Comparison of ENCODE assay signal across 33 cellular contexts in the genomic region with DNA sequence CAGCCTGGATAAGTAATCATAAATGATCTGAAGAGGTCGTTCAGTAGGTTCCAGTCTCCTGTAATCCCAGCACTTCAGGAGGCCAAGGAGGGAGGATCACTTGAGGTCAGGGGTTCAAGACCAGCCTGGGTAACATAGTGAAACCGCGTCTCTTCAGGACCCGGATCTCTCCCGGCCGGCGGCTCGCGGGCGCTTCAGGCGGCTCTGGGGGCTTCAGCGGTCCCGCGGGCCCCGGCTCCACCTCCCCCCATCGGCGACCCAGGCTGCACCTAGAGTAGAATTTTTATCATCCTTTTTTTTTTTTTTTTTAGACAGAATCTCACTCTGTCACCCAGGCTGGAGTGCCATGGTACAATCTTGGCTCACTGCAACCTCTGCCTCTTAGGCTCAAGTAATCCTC.
DNase-seq lines count a peak whose midpoint lies in the region; ATAC-seq, FAIRE-seq and TF ChIP-seq lines count a peak whose summit lies in the region.
"Had no signal": no experiment of that assay in that cellular context is flagged by ENCODE, and none has a peak within 500 bp of the region (broad histone marks: within the 10 kb centered on the region; RNA-seq: fewer than 3 reads in every experiment).

No MANE protein-coding gene starts in this region.

- H3K9me3 ChIP-seq in K562 (replicated peaks; ENCODE audit: control insufficient read depth, insufficient read depth, low read depth, low read length) (no peaks in the 10 kb centered on the region), small intestine (ENCODE audit: control insufficient read depth, low read depth) (no peaks in the 10 kb centered on the region)
- H3K9me3 ChIP-seq: A549, BE2C, Caco-2 had no signal

- BruUV-seq in K562 (replicated peaks; lab: Mats Ljungman, UMichigan), result no TSS peak

- H3K27me3 ChIP-seq in K562 (ENCODE audit: control insufficient read depth in 2 of 2, insufficient read depth in 2 of 2, low read length in 2 of 2) (peaks cover 7 to 12% of the 10 kb centered on the region in 2 experiments; a peak in 3 of 5 replicates), small intestine (ENCODE audit: control insufficient read depth in 2 of 2, insufficient read depth in 2 of 2, low read length in 2 of 2) (no peaks in the 10 kb centered on the region)
- H3K27me3 ChIP-seq: BLaER1; BLaER1 treated with 17β-estradiol and CSF1 and Interleukin-3, amounts not matched to agents 10 nM and 100 nM had no signal

- H3K9me1 ChIP-seq in K562 (ENCODE audit: control insufficient read depth, insufficient read depth, low read length), result no peaks in the 10 kb centered on the region

- H3K79me2 ChIP-seq in K562 (ENCODE audit: control insufficient read depth, insufficient read depth, low read length), result no peaks in the 10 kb centered on the region

- H3K27ac ChIP-seq in K562 (ENCODE audit: extremely low read depth, low read depth, low read length), result no peak overlapping the region
- no peak overlapping the region for H3K27ac ChIP-seq in small intestine (ENCODE audit: low read depth in 1 of 2, low read length in 1 of 2)
- H3K27ac ChIP-seq: 22Rv1; BLaER1; BLaER1 treated with 17β-estradiol and CSF1 and Interleukin-3, amounts not matched to agents 10 nM and 100 nM; C4-2B had no signal

- no peak overlapping the region for H2AFZ ChIP-seq in K562 (ENCODE audit: low read depth, low read length)

- no peaks in the 10 kb centered on the region for H4K20me1 ChIP-seq in K562 (replicated peaks; ENCODE audit: control insufficient read depth, insufficient read depth, low read length)
- H4K20me1 ChIP-seq: BLaER1; BLaER1 treated with 17β-estradiol and CSF1 and Interleukin-3, amounts not matched to agents 10 nM and 100 nM had no signal

- in situ Hi-C loops in K562 (cut with MboI), result no loop called here

- 4% methylated on average over 15 of the region's 17 CpGs for WGBS in K562 (ENCODE audit: insufficient coverage, low coverage, missing lambda C conversion rate)
- 95 to 97% (median 96%) methylated on average over 17 of the region's 17 CpGs for WGBS in small intestine, 3 donors

- H3K36me3 Mint-ChIP-seq in progenitor cell of endocrine pancreas (ENCODE audit: insufficient read depth), result no peaks in the 10 kb centered on the region
- H3K36me3 Mint-ChIP-seq: CD14-positive monocyte; CD4-positive, alpha-beta memory T cell; CD4-positive, CD25-positive, alpha-beta regulatory T cell; CD8-positive, alpha-beta memory T cell; CD8-positive, alpha-beta T cell had no signal

- peak overlapping the region; percentile 73 for H3K27ac Mint-ChIP-seq in progenitor cell of endocrine pancreas
- H3K27ac Mint-ChIP-seq: B cell; CD4-positive, alpha-beta memory T cell; CD4-positive, alpha-beta T cell; CD4-positive, CD25-positive, alpha-beta regulatory T cell; CD8-positive, alpha-beta memory T cell; CD8-positive, alpha-beta T cell had no signal

- no peak for TF ChIP-seq CTCF in K562 (IDR thresholded peaks at IDR 0.05 in 2 of 3, conservative IDR thresholded peaks at IDR 0.05 in 1 of 3; ENCODE audit: insufficient read depth in 2 of 3, low read depth in 1 of 3, low read length in 3 of 3)
- no peak for TF ChIP-seq CTCF in progenitor cell of endocrine pancreas (IDR thresholded peaks at IDR 0.05; ENCODE audit: unreplicated experiment)

- peaks cover 8% of the 10 kb centered on the region for H3K27me3 Mint-ChIP-seq in progenitor cell of endocrine pancreas

- FAIRE-seq in K562 (lab: Jason Lieb, UNC) (peak; percentile 54), small intestine (lab: Jason Lieb, UNC) (no peak)
- FAIRE-seq: A204.1, A549, D721Med had no signal

- H3K4me2 ChIP-seq in K562 (ENCODE audit: insufficient read depth, low read length), result no peak overlapping the region
- H3K4me2 ChIP-seq: A549; BLaER1; BLaER1 treated with 17β-estradiol and CSF1 and Interleukin-3, amounts not matched to agents 10 nM and 100 nM had no signal

- TF ChIP-seq EP300 in K562 (IDR thresholded peaks at IDR 0.05; ENCODE audit: low read length), result no peak

- intact Hi-C loops in K562 (cut with micrococcal nuclease), result loop anchor here (5.0 kb wide), 1 partner anchor 918 kb away; a partner anchor contains a TSS

- H3K36me3 ChIP-seq in K562 (ENCODE audit: control insufficient read depth, insufficient read depth, low read length) (no peaks in the 10 kb centered on the region), small intestine (ENCODE audit: control insufficient read depth in 2 of 2, insufficient read depth in 2 of 2, low read length in 2 of 2) (no peaks in the 10 kb centered on the region)
- H3K36me3 ChIP-seq: BE2C; BLaER1; BLaER1 treated with 17β-estradiol and CSF1 and Interleukin-3, amounts not matched to agents 10 nM and 100 nM had no signal

- TF ChIP-seq POLR2A in K562 (conservative IDR thresholded peaks at IDR 0.05), result no peak

- no peaks in the 10 kb centered on the region; a peak in 1 of 5 replicates for H3K4me1 ChIP-seq in K562 (replicated peaks in 1 of 2; ENCODE audit: control insufficient read depth in 2 of 2, insufficient read depth in 2 of 2, low read length in 2 of 2)
- H3K4me1 ChIP-seq in small intestine (ENCODE audit: control insufficient read depth in 2 of 2, insufficient read depth in 1 of 2, low read depth in 1 of 2, low read length in 1 of 2), result no peaks in the 10 kb centered on the region
- H3K4me1 ChIP-seq: BE2C had no signal

- H3K9ac ChIP-seq in K562 (ENCODE audit: insufficient read depth in 1 of 2, low read depth in 2 of 2, low read length in 2 of 2), result no peak overlapping the region
- H3K9ac ChIP-seq: BLaER1; BLaER1 treated with 17β-estradiol and CSF1 and Interleukin-3, amounts not matched to agents 10 nM and 100 nM had no signal

- peaks cover 3% of the 10 kb centered on the region for H3K9me3 Mint-ChIP-seq in progenitor cell of endocrine pancreas (ENCODE audit: low read depth)
- H3K9me3 Mint-ChIP-seq: CD4-positive, alpha-beta memory T cell; CD4-positive, alpha-beta T cell; CD8-positive, alpha-beta memory T cell; CD8-positive, alpha-beta T cell had no signal

- POLR2A ChIA-PET in K562 (lab: Yijun Ruan, JAX), result no interaction called here

- H3K4me3 ChIP-seq in K562, result no peak overlapping the region
- no peak overlapping the region for H3K4me3 ChIP-seq in small intestine (ENCODE audit: low read depth in 1 of 2, low read length in 2 of 2)
- H3K4me3 ChIP-seq: A549; BLaER1; BLaER1 treated with 17β-estradiol and CSF1 and Interleukin-3, amounts not matched to agents 10 nM and 100 nM had no signal

- ATAC-seq in K562, result no peak
- ATAC-seq: A549; CD8-positive, alpha-beta T cell had no signal

- CTCF ChIA-PET in K562 (lab: Yijun Ruan, JAX; ENCODE audit: low intra/inter-chr PET ratio), result no interaction called here

- H3K4me1 Mint-ChIP-seq in progenitor cell of endocrine pancreas (ENCODE audit: low read depth), result peaks cover 4% of the 10 kb centered on the region
- H3K4me1 Mint-ChIP-seq: CD8-positive, alpha-beta memory T cell had no signal

- H3K4me3 Mint-ChIP-seq in progenitor cell of endocrine pancreas (ENCODE audit: low read depth), result no peak overlapping the region
- H3K4me3 Mint-ChIP-seq: B cell; CD14-positive monocyte; CD4-positive, alpha-beta memory T cell; CD4-positive, alpha-beta T cell; CD4-positive, CD25-positive, alpha-beta regulatory T cell; CD8-positive, alpha-beta memory T cell; CD8-positive, alpha-beta T cell had no signal

- DNase-seq in K562 (ENCODE audit: extremely low read depth in 1 of 4, low spot score in 3 of 4), result no peak
- DNase-seq in progenitor cell of endocrine pancreas (ENCODE audit: low spot score, unreplicated experiment), result no peak
- DNase-seq in activated naive CD4-positive, alpha-beta T cell (lab: John Stamatoyannopoulos, UW), result no peak
- no peak for DNase-seq in small intestine
- DNase-seq: 8988T; ACHN; AML-193; BE2C; C1 segment of cervical spinal cord; Caco-2; Calu3; CD4-positive, alpha-beta memory T cell; CD4-positive, alpha-beta T cell; CD4-positive, CD25-positive, alpha-beta regulatory T cell; CD8-positive, alpha-beta memory T cell; CD8-positive, alpha-beta T cell; COR-L47; DMS 273 treated with DMSO at 0.1 percent for 48 hours; DMS153; DMS53; DMS79; DMS79 treated with DMSO at 0.1 percent for 48 hours; DND-41; EL had no signal

- no peak for TF ChIP-seq RAD21 in K562 (CRISPR knock-in tag; conservative IDR thresholded peaks at IDR 0.05 in 1 of 2, IDR thresholded peaks at IDR 0.05 in 1 of 2)

TF ChIP-seq in K562, 482 proteins besides CTCF, POLR2A, EP300 and RAD21:
- TF ChIP-seq ERF (CRISPR knock-in tag; IDR thresholded peaks at IDR 0.05), result no peak
- TF ChIP-seq CBX5 (IDR thresholded peaks at IDR 0.05; ENCODE audit: borderline replicate concordance, low read depth), result no peak
